In genomic region chr2:9336209-9336533, GRCh38 we compare ENCODE assay signal across 8 cellular contexts.
A peak's percentile ranks its signal among the peaks of the same experiment; 100 is the strongest.
DNase-seq lines count a peak whose midpoint lies in the region; ATAC-seq and TF ChIP-seq lines count a peak whose summit lies in the region.

No MANE protein-coding gene starts in this region.

- H4K8ac ChIP-seq in mesendoderm (ENCODE audit: low read depth, low read length): no peak overlapping the region

- no peak for ATAC-seq in HG02610 (IDR thresholded peaks at IDR 0.05; ENCODE audit: unreplicated experiment)

- no peak overlapping the region for H3K56ac ChIP-seq in mesendoderm (ENCODE audit: low read length)

- no peaks in the 10 kb centered on the region for H3K9me3 ChIP-seq in ovary

- H3K4me1 Mint-ChIP-seq in T-helper 2 cell treated with Interferon-gamma antibody and Interleukin-4, amounts not matched to agents 5 μg/mL and 100 μg/mL, for 36 hours (ENCODE audit: low read depth): peaks cover 4% of the 10 kb centered on the region

- H3K4me1 ChIP-seq in mesendoderm (ENCODE audit: control insufficient read depth, low read depth, low read length) (no peaks in the 10 kb centered on the region), ovary (ENCODE audit: insufficient read depth) (peaks cover 2% of the 10 kb centered on the region)

- H2BK120ac ChIP-seq in mesendoderm (ENCODE audit: low read depth, low read length): no peak overlapping the region

- H3K4me3 ChIP-seq in mesendoderm (ENCODE audit: low read length): no peak overlapping the region
- H3K4me3 ChIP-seq in ovary: no peak overlapping the region

- H2AK5ac ChIP-seq in mesendoderm (ENCODE audit: low read length): no peak overlapping the region

- no peaks in the 10 kb centered on the region for H3K79me2 ChIP-seq in mesendoderm (ENCODE audit: control insufficient read depth, insufficient read depth, low read length)

- TF ChIP-seq EP300 in ovary (IDR thresholded peaks at IDR 0.05): no peak

- no peaks in the 10 kb centered on the region for H3K79me1 ChIP-seq in mesendoderm (ENCODE audit: low read length)

- no CpG with 5 or more reads among the region's 2 CpGs for WGBS in mesendoderm (ENCODE audit: extremely low coverage, insufficient coverage, low lambda C conversion rate)
- 72 to 73% (median 73%) methylated on average over 2 of the region's 2 CpGs for WGBS in ovary, 3 donors

- H3K4me2 ChIP-seq in mesendoderm (ENCODE audit: low read length): no peak overlapping the region

- no peak overlapping the region for H2BK15ac ChIP-seq in mesendoderm (replicated peaks; ENCODE audit: low read depth)

- H3K27ac Mint-ChIP-seq in T-helper 2 cell treated with Interferon-gamma antibody and Interleukin-4, amounts not matched to agents 5 μg/mL and 100 μg/mL, for 36 hours: no peak overlapping the region

- H3K27me3 Mint-ChIP-seq in T-helper 2 cell treated with Interferon-gamma antibody and Interleukin-4, amounts not matched to agents 5 μg/mL and 100 μg/mL, for 36 hours (ENCODE audit: low read depth): peaks cover 5% of the 10 kb centered on the region

- H3K36me3 Mint-ChIP-seq in T-helper 2 cell treated with Interferon-gamma antibody and Interleukin-4, amounts not matched to agents 5 μg/mL and 100 μg/mL, for 36 hours (ENCODE audit: low read depth): no peaks in the 10 kb centered on the region

- H3K23ac ChIP-seq in mesendoderm (ENCODE audit: low read length): peak overlapping the region; percentile 52

- H3K27me3 ChIP-seq in mesendoderm (ENCODE audit: insufficient read depth, low read length, poor library complexity): no peaks in the 10 kb centered on the region
- no peaks in the 10 kb centered on the region for H3K27me3 ChIP-seq in ovary

- no peaks in the 10 kb centered on the region for H3K9me3 Mint-ChIP-seq in T-helper 2 cell treated with Interferon-gamma antibody and Interleukin-4, amounts not matched to agents 5 μg/mL and 100 μg/mL, for 36 hours

- H3K4ac ChIP-seq in mesendoderm (ENCODE audit: low read depth, low read length): no peak overlapping the region

- TF ChIP-seq POLR2A in ovary (IDR thresholded peaks at IDR 0.05): no peak

- no peak overlapping the region for H3K4me3 Mint-ChIP-seq in T-helper 2 cell treated with Interferon-gamma antibody and Interleukin-4, amounts not matched to agents 5 μg/mL and 100 μg/mL, for 36 hours

- H4K5ac ChIP-seq in mesendoderm (ENCODE audit: low read length): no peak overlapping the region

- no peak overlapping the region for H3K9ac ChIP-seq in mesendoderm (ENCODE audit: low read length)

- DNase-seq in NCI-H1417 (lab: John Stamatoyannopoulos, UW): peak; percentile 64 to 81 (median 80)
- DNase-seq in NCI-H1417 treated with DMSO at 0.1 percent for 48 hours (lab: John Stamatoyannopoulos, UW): no peak
- DNase-seq in MV-4-11 (lab: John Stamatoyannopoulos, UW): peak; percentile 63
- peak; percentile 8 for DNase-seq in T-helper 2 cell treated with Interferon-gamma antibody and Interleukin-4, amounts not matched to agents 5 μg/mL and 100 μg/mL, for 36 hours (ENCODE audit: low spot score)
- DNase-seq in mesendoderm: no peak
- DNase-seq in ovary: no peak
- DNase-seq in T-helper 9 cell: no peak

- TF ChIP-seq CTCF in ovary (IDR thresholded peaks at IDR 0.05): no peak

- H3K36me3 ChIP-seq in mesendoderm (ENCODE audit: control insufficient read depth, insufficient read depth, low read length) (no peaks in the 10 kb centered on the region), ovary (no peaks in the 10 kb centered on the region)

- intact Hi-C loops in ovary (cut with DNase I): loop anchor here in 3 of 4 donors (5.0 to 10.0 kb wide), 2 partner anchors 189 to 191 kb away; no protein-coding TSS in a partner anchor

- no peak overlapping the region for H3K27ac ChIP-seq in mesendoderm (ENCODE audit: low read depth, low read length)
- H3K27ac ChIP-seq in ovary: no peak overlapping the region

- H2BK5ac ChIP-seq in mesendoderm (ENCODE audit: low read length): no peak overlapping the region

- no peak overlapping the region for H3K18ac ChIP-seq in mesendoderm (ENCODE audit: low read length)

Comparison
In these comparisons a context has a peak if more than half of its experiments do, and no peak if none do; other contexts are left out.
1. DNase-seq: peak in NCI-H1417 (3 of 3), MV-4-11 (single experiment) and T-helper 2 cell treated with Interferon-gamma antibody and Interleukin-4, amounts not matched to agents 5 μg/mL and 100 μg/mL, for 36 hours (single experiment); none in NCI-H1417 treated with DMSO at 0.1 percent for 48 hours (single experiment), mesendoderm (single experiment), ovary (0 of 5) and T-helper 9 cell (single experiment).